8 cellular contexts compared by ENCODE assay signal in the genomic region with DNA sequence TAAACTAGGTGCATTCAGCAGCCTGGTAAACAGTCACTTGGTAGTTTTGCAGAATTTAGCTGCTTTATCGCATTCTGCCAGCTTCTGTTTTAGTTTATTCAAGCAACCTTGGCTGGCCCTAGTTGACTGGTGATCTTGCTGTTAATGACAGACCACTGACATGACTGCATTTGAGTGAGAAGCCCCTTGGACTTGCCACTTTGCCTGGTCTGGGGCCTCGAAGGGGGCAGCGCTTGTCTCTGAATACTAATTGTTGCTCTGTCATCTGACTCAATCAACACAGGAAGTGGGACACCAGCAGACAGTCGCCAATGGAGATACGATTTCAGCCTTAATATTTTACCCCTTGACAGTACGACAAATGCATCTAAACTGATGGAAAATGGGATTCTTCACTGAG.
"Had no signal": no experiment of that assay in that cellular context is flagged by ENCODE, and none has a peak within 500 bp of the region (broad histone marks: within the 10 kb centered on the region; RNA-seq: fewer than 3 reads in every experiment).

No MANE protein-coding gene starts in this region.

- H3K4me3 ChIP-seq: GM23248, HAP-1 had no signal

- H3K9me3 Mint-ChIP-seq: IgD-negative memory B cell had no signal

- H3K4me3 Mint-ChIP-seq: HFFc6, IgD-negative memory B cell had no signal

- FAIRE-seq: HepG2 had no signal

- H3K27ac ChIP-seq: GM23248 had no signal

- H3K4me1 Mint-ChIP-seq: IgD-negative memory B cell had no signal

- DNase-seq: GM23248, GOT3, H7, HFFc6 had no signal

- H3K36me3 ChIP-seq: HAP-1 had no signal

- H3K9me3 ChIP-seq: HAP-1 had no signal

- H3K9ac ChIP-seq: GM23248 had no signal

- ATAC-seq: HCT116, HepG2 had no signal

- H3K4me1 ChIP-seq: HAP-1 had no signal

- H3K27ac Mint-ChIP-seq: HFFc6, IgD-negative memory B cell had no signal
